ENCODE assay signal across 1 cellular context in the genomic region with DNA sequence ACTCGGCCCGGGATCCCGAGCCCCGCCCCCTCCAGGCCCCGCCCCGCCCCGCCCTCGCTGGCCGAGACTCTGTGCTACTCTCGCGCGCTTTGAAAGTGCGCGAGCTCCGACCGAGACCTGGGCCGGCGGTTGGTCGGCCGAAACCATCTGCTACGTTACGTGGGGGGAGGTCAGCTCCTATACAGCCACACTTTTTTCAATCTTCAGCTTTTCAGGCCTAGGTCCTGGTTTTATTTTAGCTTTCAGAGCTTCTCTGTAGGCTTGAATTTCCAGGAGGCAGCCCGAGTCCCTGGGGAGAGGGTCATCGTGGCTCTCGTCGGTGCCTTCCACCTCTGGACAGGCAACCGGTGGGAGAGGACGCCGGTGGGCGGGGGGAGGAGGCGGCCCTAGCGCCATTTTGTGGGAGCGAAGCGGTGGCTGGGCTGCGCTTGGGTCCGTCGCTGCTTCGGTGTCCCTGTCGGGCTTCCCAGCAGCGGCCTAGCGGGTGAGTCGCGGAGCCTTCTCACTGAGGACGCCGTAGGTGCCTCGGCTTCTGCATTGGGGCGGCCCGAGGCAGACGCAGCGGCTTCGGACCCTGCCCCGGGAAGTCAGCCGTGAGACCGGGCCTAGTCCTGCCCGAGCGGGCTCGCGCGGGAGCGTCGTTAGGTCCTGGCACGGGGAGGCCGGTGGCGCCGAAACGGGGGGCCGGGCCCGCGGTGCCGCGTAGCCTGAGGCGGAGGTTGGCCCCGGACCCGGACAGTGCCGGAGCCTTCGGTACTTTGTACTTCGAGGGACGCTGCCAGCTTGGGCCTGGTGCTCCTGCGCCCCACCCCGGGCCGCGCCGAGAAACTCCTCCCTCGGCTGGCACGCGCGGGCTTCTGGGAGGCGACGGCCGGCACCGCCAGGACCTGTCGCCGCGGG.
TF ChIP-seq lines count a peak whose summit lies in the region.

A gene (plus strand): TSS at position 395 of the 900 bp plus-strand sequence. CDS start 1,074 bp downstream, outside the sequence.

TF ChIP-seq in GM12878, 131 proteins besides CTCF, POLR2A, EP300 and RAD21 (continued from another document):
- TF ChIP-seq, protein P1, sequence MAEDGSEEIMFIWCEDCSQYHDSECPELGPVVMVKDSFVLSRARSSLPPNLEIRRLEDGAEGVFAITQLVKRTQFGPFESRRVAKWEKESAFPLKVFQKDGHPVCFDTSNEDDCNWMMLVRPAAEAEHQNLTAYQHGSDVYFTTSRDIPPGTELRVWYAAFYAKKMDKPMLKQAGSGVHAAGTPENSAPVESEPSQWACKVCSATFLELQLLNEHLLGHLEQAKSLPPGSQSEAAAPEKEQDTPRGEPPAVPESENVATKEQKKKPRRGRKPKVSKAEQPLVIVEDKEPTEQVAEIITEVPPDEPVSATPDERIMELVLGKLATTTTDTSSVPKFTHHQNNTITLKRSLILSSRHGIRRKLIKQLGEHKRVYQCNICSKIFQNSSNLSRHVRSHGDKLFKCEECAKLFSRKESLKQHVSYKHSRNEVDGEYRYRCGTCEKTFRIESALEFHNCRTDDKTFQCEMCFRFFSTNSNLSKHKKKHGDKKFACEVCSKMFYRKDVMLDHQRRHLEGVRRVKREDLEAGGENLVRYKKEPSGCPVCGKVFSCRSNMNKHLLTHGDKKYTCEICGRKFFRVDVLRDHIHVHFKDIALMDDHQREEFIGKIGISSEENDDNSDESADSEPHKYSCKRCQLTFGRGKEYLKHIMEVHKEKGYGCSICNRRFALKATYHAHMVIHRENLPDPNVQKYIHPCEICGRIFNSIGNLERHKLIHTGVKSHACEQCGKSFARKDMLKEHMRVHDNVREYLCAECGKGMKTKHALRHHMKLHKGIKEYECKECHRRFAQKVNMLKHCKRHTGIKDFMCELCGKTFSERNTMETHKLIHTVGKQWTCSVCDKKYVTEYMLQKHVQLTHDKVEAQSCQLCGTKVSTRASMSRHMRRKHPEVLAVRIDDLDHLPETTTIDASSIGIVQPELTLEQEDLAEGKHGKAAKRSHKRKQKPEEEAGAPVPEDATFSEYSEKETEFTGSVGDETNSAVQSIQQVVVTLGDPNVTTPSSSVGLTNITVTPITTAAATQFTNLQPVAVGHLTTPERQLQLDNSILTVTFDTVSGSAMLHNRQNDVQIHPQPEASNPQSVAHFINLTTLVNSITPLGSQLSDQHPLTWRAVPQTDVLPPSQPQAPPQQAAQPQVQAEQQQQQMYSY (CRISPR knock-in tag; IDR thresholded peaks at IDR 0.05): no peak
- no peak for TF ChIP-seq ETV6 (conservative IDR thresholded peaks at IDR 0.05 in 1 of 2, IDR thresholded peaks at IDR 0.05 in 1 of 2; ENCODE audit: borderline replicate concordance in 1 of 2, low read depth in 1 of 2)
- TF ChIP-seq ATF7 (IDR thresholded peaks at IDR 0.05; ENCODE audit: low read depth): peak; percentile 100
- no peak for TF ChIP-seq SUPT20H (IDR thresholded peaks at IDR 0.05; ENCODE audit: borderline replicate concordance, control insufficient read depth, low read depth, low read length)
- no peak for TF ChIP-seq SMC3 (IDR thresholded peaks at IDR 0.05; ENCODE audit: borderline replicate concordance, low read length)
- peak; percentile 82 for TF ChIP-seq SP1 (IDR thresholded peaks at IDR 0.05; ENCODE audit: low read depth, low read length)
- no peak for TF ChIP-seq RFX5 (IDR thresholded peaks at IDR 0.05; ENCODE audit: low read depth, low read length)
- no peak; the same call in 1 of the 2 replicates for TF ChIP-seq PAX5 (IDR thresholded peaks at IDR 0.05; ENCODE audit: borderline replicate concordance, low read depth, low read length)
- TF ChIP-seq SMAD5 (IDR thresholded peaks at IDR 0.05; ENCODE audit: low read depth): peak; percentile 88
- TF ChIP-seq CBX3 (IDR thresholded peaks at IDR 0.05; ENCODE audit: borderline replicate concordance, low read depth): no peak
- peak; percentile 65 for TF ChIP-seq HCFC1 (IDR thresholded peaks at IDR 0.05; ENCODE audit: low read length)
- no peak for TF ChIP-seq ZZZ3 (IDR thresholded peaks at IDR 0.05; ENCODE audit: control insufficient read depth, insufficient read length, low read depth)
- TF ChIP-seq ZSCAN29 (IDR thresholded peaks at IDR 0.05): no peak
- TF ChIP-seq, protein P2, sequence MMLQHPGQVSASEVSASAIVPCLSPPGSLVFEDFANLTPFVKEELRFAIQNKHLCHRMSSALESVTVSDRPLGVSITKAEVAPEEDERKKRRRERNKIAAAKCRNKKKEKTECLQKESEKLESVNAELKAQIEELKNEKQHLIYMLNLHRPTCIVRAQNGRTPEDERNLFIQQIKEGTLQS (IDR thresholded peaks at IDR 0.05; ENCODE audit: borderline replicate concordance, extremely low read depth, low read depth, low read length): no peak
- TF ChIP-seq SIN3A (IDR thresholded peaks at IDR 0.05; ENCODE audit: low read depth, low read length): peak; percentile 69; the same call in 1 of the 2 replicates
- no peak for TF ChIP-seq IKZF2 (IDR thresholded peaks at IDR 0.05)
- no peak for TF ChIP-seq HDAC6 (IDR thresholded peaks at IDR 0.05; ENCODE audit: unreplicated experiment)
- no peak for TF ChIP-seq EZH2 (IDR thresholded peaks at IDR 0.05; ENCODE audit: borderline replicate concordance, control insufficient read depth, low read depth, low read length)
- no peak for TF ChIP-seq YBX1 (IDR thresholded peaks at IDR 0.05)
- TF ChIP-seq, protein P3, sequence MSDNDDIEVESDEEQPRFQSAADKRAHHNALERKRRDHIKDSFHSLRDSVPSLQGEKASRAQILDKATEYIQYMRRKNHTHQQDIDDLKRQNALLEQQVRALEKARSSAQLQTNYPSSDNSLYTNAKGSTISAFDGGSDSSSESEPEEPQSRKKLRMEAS (IDR thresholded peaks at IDR 0.05; ENCODE audit: low read depth, low read length): no peak; the same call in 1 of the 2 replicates
- peak; percentile 69; the same call in 1 of the 2 replicates for TF ChIP-seq CREM (IDR thresholded peaks at IDR 0.05; ENCODE audit: low read depth)
- TF ChIP-seq JUNB (IDR thresholded peaks at IDR 0.05): no peak
- TF ChIP-seq SUZ12 (IDR thresholded peaks at IDR 0.05; ENCODE audit: unreplicated experiment): no peak
- no peak for TF ChIP-seq ZBED1 (IDR thresholded peaks at IDR 0.05; ENCODE audit: borderline replicate concordance)
- TF ChIP-seq RUNX3 (IDR thresholded peaks at IDR 0.05; ENCODE audit: low read length): peak; percentile 74
- TF ChIP-seq TAF1 (IDR thresholded peaks at IDR 0.05; ENCODE audit: borderline replicate concordance, low read depth, low read length): peak; percentile 96
- TF ChIP-seq, protein P4, sequence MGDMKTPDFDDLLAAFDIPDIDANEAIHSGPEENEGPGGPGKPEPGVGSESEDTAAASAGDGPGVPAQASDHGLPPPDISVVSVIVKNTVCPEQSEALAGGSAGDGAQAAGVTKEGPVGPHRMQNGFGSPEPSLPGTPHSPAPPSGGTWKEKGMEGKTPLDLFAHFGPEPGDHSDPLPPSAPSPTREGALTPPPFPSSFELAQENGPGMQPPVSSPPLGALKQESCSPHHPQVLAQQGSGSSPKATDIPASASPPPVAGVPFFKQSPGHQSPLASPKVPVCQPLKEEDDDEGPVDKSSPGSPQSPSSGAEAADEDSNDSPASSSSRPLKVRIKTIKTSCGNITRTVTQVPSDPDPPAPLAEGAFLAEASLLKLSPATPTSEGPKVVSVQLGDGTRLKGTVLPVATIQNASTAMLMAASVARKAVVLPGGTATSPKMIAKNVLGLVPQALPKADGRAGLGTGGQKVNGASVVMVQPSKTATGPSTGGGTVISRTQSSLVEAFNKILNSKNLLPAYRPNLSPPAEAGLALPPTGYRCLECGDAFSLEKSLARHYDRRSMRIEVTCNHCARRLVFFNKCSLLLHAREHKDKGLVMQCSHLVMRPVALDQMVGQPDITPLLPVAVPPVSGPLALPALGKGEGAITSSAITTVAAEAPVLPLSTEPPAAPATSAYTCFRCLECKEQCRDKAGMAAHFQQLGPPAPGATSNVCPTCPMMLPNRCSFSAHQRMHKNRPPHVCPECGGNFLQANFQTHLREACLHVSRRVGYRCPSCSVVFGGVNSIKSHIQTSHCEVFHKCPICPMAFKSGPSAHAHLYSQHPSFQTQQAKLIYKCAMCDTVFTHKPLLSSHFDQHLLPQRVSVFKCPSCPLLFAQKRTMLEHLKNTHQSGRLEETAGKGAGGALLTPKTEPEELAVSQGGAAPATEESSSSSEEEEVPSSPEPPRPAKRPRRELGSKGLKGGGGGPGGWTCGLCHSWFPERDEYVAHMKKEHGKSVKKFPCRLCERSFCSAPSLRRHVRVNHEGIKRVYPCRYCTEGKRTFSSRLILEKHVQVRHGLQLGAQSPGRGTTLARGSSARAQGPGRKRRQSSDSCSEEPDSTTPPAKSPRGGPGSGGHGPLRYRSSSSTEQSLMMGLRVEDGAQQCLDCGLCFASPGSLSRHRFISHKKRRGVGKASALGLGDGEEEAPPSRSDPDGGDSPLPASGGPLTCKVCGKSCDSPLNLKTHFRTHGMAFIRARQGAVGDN (IDR thresholded peaks at IDR 0.05): no peak
